Comparison of ENCODE assay signal across 8 cellular contexts in genomic region chr3:64023187-64023860, GRCh38. TPM values are rescaled to one million over a fixed set of nuclear protein-coding genes. Genes with fewer than 3 reads are reported as not detected.
DNase-seq lines count a peak whose midpoint lies in the region; ATAC-seq and TF ChIP-seq lines count a peak whose summit lies in the region.

PSMD6 (minus strand) TSS chr3:64023494; CDS start chr3:64023419, 75 bp downstream.

- H3K79me2 ChIP-seq in neural cell (replicated peaks; ENCODE audit: insufficient read depth, low read length), result peaks cover 35% of the 10 kb centered on the region

- H3K4me1 ChIP-seq in ES-I3 (ENCODE audit: insufficient read depth, low read length), result peaks cover 8% of the 10 kb centered on the region; the same call in 1 of the 2 replicates
- peaks cover 13% of the 10 kb centered on the region for H3K4me1 ChIP-seq in stomach smooth muscle (ENCODE audit: control insufficient read depth, insufficient read depth, low read length)

- DNase-seq in SHP77 (lab: John Stamatoyannopoulos, UW), result peak; percentile 66 to 73
- peak; percentile 98 for DNase-seq in activated effector memory CD4-positive, alpha-beta T cell treated with anti-CD3 and anti-CD28 coated beads, Interleukin-2, amount 50 U/mL, for 16 hours
- peak; percentile 84 for DNase-seq in fibroblast of villous mesenchyme (ENCODE audit: low read depth)

- H3K36me3 ChIP-seq in ES-I3 (ENCODE audit: insufficient read depth, low read length) (peaks cover 16% of the 10 kb centered on the region), KOPT-K1 (ENCODE audit: insufficient read depth, low read length) (peaks cover 40% of the 10 kb centered on the region), neural cell (ENCODE audit: insufficient read depth, low read length) (no peaks in the 10 kb centered on the region), stomach smooth muscle (ENCODE audit: control insufficient read depth in 2 of 2, insufficient read depth in 2 of 2, low read length in 2 of 2) (peaks cover 5 to 9% of the 10 kb centered on the region in 2 donors)

- H3K27ac ChIP-seq in KOPT-K1 (ENCODE audit: low read depth, low read length, poor library complexity, severe bottlenecking) (peak within 1 kb of the TSS; percentile 86), neural cell (ENCODE audit: low read length) (peak within 1 kb of the TSS; percentile 89), stomach smooth muscle (ENCODE audit: low read length) (peak within 1 kb of the TSS; percentile 75)

- no peaks in the 10 kb centered on the region for H3K9me2 ChIP-seq in neural cell (ENCODE audit: insufficient read depth, low read length)

- H2AFZ ChIP-seq in neural cell (ENCODE audit: low read depth, low read length), result peak within 1 kb of the TSS; percentile 77

- TF ChIP-seq RAD21 in neural cell (conservative IDR thresholded peaks at IDR 0.05), result peak; percentile 71

- H3K27me3 ChIP-seq in neural cell (ENCODE audit: insufficient read depth, low read depth, low read length) (no peaks in the 10 kb centered on the region), stomach smooth muscle (ENCODE audit: control insufficient read depth in 1 of 2, insufficient read depth in 2 of 2, low read length in 2 of 2) (no peaks in the 10 kb centered on the region)

- H3K9me3 ChIP-seq in ES-I3 (ENCODE audit: control insufficient read depth, insufficient read depth, low read length), result no peaks in the 10 kb centered on the region
- H3K9me3 ChIP-seq in KOPT-K1 (ENCODE audit: insufficient read depth, low read length, poor library complexity, severe bottlenecking), result no peaks in the 10 kb centered on the region
- no peaks in the 10 kb centered on the region for H3K9me3 ChIP-seq in neural cell (ENCODE audit: low read length)
- no peaks in the 10 kb centered on the region for H3K9me3 ChIP-seq in stomach smooth muscle (ENCODE audit: control insufficient read depth in 2 of 2, low read length in 2 of 2)

- peak; percentile 96 for ATAC-seq in GM21786 (IDR thresholded peaks at IDR 0.05; ENCODE audit: unreplicated experiment)

- H3K4me3 ChIP-seq in fibroblast of villous mesenchyme (ENCODE audit: low read depth, low read length) (peak within 1 kb of the TSS; percentile 91), neural cell (ENCODE audit: low read length) (peak within 1 kb of the TSS; percentile 95), stomach smooth muscle (ENCODE audit: low read length in 2 of 2) (peak within 1 kb of the TSS; percentile 79 to 98)

- TF ChIP-seq EP300 in neural cell (conservative IDR thresholded peaks at IDR 0.05; ENCODE audit: poor library complexity, severe bottlenecking), result peak; percentile 43

- peak within 1 kb of the TSS; percentile 89 for H3K4me2 ChIP-seq in neural cell (ENCODE audit: low read length)

- peak within 1 kb of the TSS; percentile 96 for H3K9ac ChIP-seq in ES-I3 (ENCODE audit: low read depth, low read length)
- peak within 1 kb of the TSS; percentile 93 for H3K9ac ChIP-seq in neural cell (ENCODE audit: low read length)
- peak within 1 kb of the TSS; percentile 96 for H3K9ac ChIP-seq in stomach smooth muscle (ENCODE audit: low read length in 2 of 2)

- no peaks in the 10 kb centered on the region for H4K20me1 ChIP-seq in neural cell (ENCODE audit: insufficient read depth)

- peaks cover 7% of the 10 kb centered on the region for H3F3A ChIP-seq in neural cell (ENCODE audit: insufficient read depth, low read length, poor library complexity, severe bottlenecking)

- TF ChIP-seq CTCF in fibroblast of villous mesenchyme (IDR thresholded peaks at IDR 0.05; ENCODE audit: insufficient read depth, low read depth, low read length) (peak; percentile 97), neural cell (IDR thresholded peaks at IDR 0.05; ENCODE audit: poor library complexity, severe bottlenecking) (peak; percentile 100)

TF ChIP-seq in neural cell, 6 proteins besides CTCF, POLR2A, EP300 and RAD21:
- no peak for TF ChIP-seq EZH2 (IDR thresholded peaks at IDR 0.05; ENCODE audit: borderline replicate concordance, insufficient read depth, low read length, poor library complexity, severe bottlenecking)
- TF ChIP-seq SMC3 (conservative IDR thresholded peaks at IDR 0.05; ENCODE audit: poor library complexity), result peak; percentile 83
- TF ChIP-seq MXI1 (conservative IDR thresholded peaks at IDR 0.05; ENCODE audit: poor library complexity, severe bottlenecking), result peak; percentile 78
- peak; percentile 78 for TF ChIP-seq REST (IDR thresholded peaks at IDR 0.05; ENCODE audit: borderline replicate concordance)
- TF ChIP-seq POLR2AphosphoS5 (IDR thresholded peaks at IDR 0.05), result peak; percentile 97
- peak; percentile 67 for TF ChIP-seq TAF1 (IDR thresholded peaks at IDR 0.05; ENCODE audit: low read depth)
TF ChIP-seq in neural cell: peak in this region for 5.

RNA-seq across cellular contexts. Expression of gene PSMD6, which starts in this region (rescaled TPM):
- 101 TPM in 2 replicates for total RNA-seq in fibroblast of villous mesenchyme
- polyA plus RNA-seq in neural cell, result 139 and 150 TPM in 2 replicates
- 102 and 105 TPM in 2 replicates for polyA minus RNA-seq in neural cell

Comparison
In these comparisons a context has a peak if more than half of its experiments do, and no peak if none do; other contexts are left out.
1. Peak in every context shown above with its lines: DNase-seq, ATAC-seq, H3K4me3 ChIP-seq and H3K27ac ChIP-seq.